ENCODE assay signal across 2 cellular contexts in the genomic region with DNA sequence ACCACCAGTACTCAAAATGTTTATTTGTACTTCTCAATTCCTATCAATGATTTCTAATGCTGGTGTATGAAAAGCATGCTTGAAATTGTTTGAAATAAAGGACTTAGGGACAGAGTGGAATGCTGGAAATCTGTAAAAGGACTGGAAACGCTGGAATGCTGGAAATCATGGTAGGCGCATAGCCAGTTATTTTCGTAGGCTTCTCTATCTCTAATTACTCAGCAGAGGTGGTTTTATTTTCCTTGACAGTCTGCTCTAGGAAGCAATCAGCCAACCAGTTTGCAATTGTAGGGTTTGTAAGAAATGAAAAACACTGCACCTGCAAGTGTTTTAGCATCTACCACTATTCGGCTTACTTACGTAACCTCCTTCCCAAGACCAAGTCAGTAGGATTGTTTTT.
TF ChIP-seq lines count a peak whose summit lies in the region.

No MANE protein-coding gene starts in this region.

TF ChIP-seq in HEK293, 187 proteins besides CTCF, POLR2A, EP300 and RAD21 (continued from another document):
- TF ChIP-seq, protein P1, sequence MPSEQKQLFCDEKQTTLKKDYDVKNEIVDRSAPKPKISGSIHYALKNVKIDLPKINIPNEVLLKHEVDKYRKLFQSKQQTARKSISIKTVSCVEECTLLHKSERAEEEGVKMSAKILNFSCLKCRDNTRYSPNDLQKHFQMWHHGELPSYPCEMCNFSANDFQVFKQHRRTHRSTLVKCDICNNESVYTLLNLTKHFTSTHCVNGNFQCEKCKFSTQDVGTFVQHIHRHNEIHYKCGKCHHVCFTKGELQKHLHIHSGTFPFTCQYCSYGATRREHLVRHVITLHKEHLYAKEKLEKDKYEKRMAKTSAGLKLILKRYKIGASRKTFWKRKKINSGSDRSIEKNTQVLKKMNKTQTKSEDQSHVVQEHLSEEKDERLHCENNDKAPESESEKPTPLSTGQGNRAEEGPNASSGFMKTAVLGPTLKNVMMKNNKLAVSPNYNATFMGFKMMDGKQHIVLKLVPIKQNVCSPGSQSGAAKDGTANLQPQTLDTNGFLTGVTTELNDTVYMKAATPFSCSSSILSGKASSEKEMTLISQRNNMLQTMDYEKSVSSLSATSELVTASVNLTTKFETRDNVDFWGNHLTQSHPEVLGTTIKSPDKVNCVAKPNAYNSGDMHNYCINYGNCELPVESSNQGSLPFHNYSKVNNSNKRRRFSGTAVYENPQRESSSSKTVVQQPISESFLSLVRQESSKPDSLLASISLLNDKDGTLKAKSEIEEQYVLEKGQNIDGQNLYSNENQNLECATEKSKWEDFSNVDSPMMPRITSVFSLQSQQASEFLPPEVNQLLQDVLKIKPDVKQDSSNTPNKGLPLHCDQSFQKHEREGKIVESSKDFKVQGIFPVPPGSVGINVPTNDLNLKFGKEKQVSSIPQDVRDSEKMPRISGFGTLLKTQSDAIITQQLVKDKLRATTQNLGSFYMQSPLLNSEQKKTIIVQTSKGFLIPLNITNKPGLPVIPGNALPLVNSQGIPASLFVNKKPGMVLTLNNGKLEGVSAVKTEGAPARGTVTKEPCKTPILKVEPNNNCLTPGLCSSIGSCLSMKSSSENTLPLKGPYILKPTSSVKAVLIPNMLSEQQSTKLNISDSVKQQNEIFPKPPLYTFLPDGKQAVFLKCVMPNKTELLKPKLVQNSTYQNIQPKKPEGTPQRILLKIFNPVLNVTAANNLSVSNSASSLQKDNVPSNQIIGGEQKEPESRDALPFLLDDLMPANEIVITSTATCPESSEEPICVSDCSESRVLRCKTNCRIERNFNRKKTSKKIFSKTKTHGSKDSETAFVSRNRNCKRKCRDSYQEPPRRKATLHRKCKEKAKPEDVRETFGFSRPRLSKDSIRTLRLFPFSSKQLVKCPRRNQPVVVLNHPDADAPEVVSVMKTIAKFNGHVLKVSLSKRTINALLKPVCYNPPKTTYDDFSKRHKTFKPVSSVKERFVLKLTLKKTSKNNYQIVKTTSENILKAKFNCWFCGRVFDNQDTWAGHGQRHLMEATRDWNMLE (tag by site-specific recombination; conservative IDR thresholded peaks at IDR 0.05; ENCODE audit: low read depth) = no peak
- TF ChIP-seq, protein P2, sequence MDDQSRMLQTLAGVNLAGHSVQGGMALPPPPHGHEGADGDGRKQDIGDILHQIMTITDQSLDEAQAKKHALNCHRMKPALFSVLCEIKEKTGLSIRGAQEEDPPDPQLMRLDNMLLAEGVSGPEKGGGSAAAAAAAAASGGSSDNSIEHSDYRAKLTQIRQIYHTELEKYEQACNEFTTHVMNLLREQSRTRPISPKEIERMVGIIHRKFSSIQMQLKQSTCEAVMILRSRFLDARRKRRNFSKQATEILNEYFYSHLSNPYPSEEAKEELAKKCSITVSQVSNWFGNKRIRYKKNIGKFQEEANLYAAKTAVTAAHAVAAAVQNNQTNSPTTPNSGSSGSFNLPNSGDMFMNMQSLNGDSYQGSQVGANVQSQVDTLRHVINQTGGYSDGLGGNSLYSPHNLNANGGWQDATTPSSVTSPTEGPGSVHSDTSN (CRISPR knock-in tag; IDR thresholded peaks at IDR 0.05) = no peak

TF ChIP-seq in SK-N-SH, 30 proteins besides CTCF, POLR2A, EP300 and RAD21 (continued from another document):
- TF ChIP-seq TEAD4 (IDR thresholded peaks at IDR 0.05; ENCODE audit: borderline replicate concordance, insufficient read depth) (no peak), YY1 (IDR thresholded peaks at IDR 0.05; ENCODE audit: low read depth) (no peak), FOXJ3 (CRISPR knock-in tag; IDR thresholded peaks at IDR 0.05) (no peak), POLR2AphosphoS5 (IDR thresholded peaks at IDR 0.05; ENCODE audit: low read depth, low read length) (no peak), SMC3 (IDR thresholded peaks at IDR 0.05; ENCODE audit: low read depth, low read length) (no peak), NFIC (IDR thresholded peaks at IDR 0.05; ENCODE audit: borderline replicate concordance) (no peak), MEF2A (IDR thresholded peaks at IDR 0.05; ENCODE audit: borderline replicate concordance, low read depth) (no peak), MXI1 (IDR thresholded peaks at IDR 0.05; ENCODE audit: low read depth, low read length) (no peak)
- TF ChIP-seq, protein P3, sequence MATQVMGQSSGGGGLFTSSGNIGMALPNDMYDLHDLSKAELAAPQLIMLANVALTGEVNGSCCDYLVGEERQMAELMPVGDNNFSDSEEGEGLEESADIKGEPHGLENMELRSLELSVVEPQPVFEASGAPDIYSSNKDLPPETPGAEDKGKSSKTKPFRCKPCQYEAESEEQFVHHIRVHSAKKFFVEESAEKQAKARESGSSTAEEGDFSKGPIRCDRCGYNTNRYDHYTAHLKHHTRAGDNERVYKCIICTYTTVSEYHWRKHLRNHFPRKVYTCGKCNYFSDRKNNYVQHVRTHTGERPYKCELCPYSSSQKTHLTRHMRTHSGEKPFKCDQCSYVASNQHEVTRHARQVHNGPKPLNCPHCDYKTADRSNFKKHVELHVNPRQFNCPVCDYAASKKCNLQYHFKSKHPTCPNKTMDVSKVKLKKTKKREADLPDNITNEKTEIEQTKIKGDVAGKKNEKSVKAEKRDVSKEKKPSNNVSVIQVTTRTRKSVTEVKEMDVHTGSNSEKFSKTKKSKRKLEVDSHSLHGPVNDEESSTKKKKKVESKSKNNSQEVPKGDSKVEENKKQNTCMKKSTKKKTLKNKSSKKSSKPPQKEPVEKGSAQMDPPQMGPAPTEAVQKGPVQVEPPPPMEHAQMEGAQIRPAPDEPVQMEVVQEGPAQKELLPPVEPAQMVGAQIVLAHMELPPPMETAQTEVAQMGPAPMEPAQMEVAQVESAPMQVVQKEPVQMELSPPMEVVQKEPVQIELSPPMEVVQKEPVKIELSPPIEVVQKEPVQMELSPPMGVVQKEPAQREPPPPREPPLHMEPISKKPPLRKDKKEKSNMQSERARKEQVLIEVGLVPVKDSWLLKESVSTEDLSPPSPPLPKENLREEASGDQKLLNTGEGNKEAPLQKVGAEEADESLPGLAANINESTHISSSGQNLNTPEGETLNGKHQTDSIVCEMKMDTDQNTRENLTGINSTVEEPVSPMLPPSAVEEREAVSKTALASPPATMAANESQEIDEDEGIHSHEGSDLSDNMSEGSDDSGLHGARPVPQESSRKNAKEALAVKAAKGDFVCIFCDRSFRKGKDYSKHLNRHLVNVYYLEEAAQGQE (IDR thresholded peaks at IDR 0.05; ENCODE audit: low read depth, low read length) = no peak
- TF ChIP-seq, protein P4, sequence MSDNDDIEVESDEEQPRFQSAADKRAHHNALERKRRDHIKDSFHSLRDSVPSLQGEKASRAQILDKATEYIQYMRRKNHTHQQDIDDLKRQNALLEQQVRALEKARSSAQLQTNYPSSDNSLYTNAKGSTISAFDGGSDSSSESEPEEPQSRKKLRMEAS (IDR thresholded peaks at IDR 0.05; ENCODE audit: low read depth) = no peak
